8 cellular contexts compared by ENCODE assay signal in the genomic region with DNA sequence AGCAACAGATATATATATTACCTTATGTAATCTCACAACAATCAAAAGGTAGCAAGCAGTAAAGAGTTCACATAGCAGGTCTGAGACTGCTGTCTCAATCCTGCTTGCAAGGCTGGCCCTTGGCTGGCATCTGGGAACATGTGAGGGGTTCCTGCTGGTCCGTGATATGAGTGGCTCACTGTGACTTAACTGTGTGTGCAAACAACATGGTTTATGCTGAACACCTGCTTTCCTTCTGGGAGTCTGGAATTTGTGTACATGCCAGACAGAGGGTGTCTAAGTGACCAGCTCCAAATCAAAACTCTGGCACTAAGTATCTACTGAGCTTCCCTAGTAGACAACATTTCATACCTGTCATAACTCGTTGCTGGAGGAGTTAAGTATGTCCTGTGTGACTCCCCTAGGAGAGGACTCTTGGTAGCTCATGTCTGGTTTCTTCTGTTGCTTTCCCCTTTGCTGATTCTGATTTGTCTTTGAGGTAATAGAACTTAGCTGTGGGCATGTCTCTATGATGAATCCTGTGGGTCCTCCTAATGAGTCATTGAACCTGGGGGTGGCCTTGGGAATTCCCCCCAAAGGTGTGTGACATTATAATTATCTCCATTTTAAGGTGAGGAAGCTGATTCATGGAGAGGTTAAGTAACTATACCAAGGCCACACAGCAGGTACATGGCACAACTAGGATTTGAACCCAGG.
DNase-seq lines count a peak whose midpoint lies in the region; ATAC-seq and TF ChIP-seq lines count a peak whose summit lies in the region.
"Had no signal": no experiment of that assay in that cellular context is flagged by ENCODE, and none has a peak within 500 bp of the region (broad histone marks: within the 10 kb centered on the region; RNA-seq: fewer than 3 reads in every experiment).

No MANE protein-coding gene starts in this region.

- H2AK5ac ChIP-seq in mesenchymal stem cell (ENCODE audit: low read length, severe bottlenecking) = peak overlapping the region; percentile 34

- peaks cover 74 to 90% (median 87%) of the 10 kb centered on the region in 3 donors for H3K4me1 Mint-ChIP-seq in T-cell
- H3K4me1 Mint-ChIP-seq in stimulated activated naive B cell treated with anti-CD40 and anti-IgM and Interleukin-4, amounts not matched to agents 10 μg/mL and 1 μg/mL and 100 μg/mL, for 72 hours = peaks cover 63 to 99% of the 10 kb centered on the region in 2 donors
- H3K4me1 Mint-ChIP-seq in mesothelial cell of epicardium = peaks cover 13% of the 10 kb centered on the region

- peak overlapping the region in 1 of 2 donors; percentile 75 for H3K27ac Mint-ChIP-seq in T-cell
- no peak overlapping the region for H3K27ac Mint-ChIP-seq in stimulated activated naive B cell treated with anti-CD40 and anti-IgM and Interleukin-4, amounts not matched to agents 10 μg/mL and 1 μg/mL and 100 μg/mL, for 72 hours
- no peak overlapping the region for H3K27ac Mint-ChIP-seq in mesothelial cell of epicardium

- no peak overlapping the region for H3K9ac ChIP-seq in mesenchymal stem cell (ENCODE audit: low read length)

- CTCF ChIA-PET in T-cell (lab: Charles Lee) = no interaction called here

- no peak overlapping the region for H3K4me3 Mint-ChIP-seq in T-cell
- no peak overlapping the region for H3K4me3 Mint-ChIP-seq in stimulated activated naive B cell treated with anti-CD40 and anti-IgM and Interleukin-4, amounts not matched to agents 10 μg/mL and 1 μg/mL and 100 μg/mL, for 72 hours
- no peak overlapping the region for H3K4me3 Mint-ChIP-seq in mesothelial cell of epicardium

- H3K27me3 ChIP-seq in mesenchymal stem cell (ENCODE audit: control insufficient read depth in 1 of 2, insufficient read depth in 1 of 2, low read length in 2 of 2) = no peaks in the 10 kb centered on the region

- DNase-seq in T-cell (peak in 1 of 34 experiments; percentile 15), mesenchymal stem cell (peak; percentile 45), mesothelial cell of epicardium (ENCODE audit: low spot score in 2 of 2, unreplicated experiment in 2 of 2) (no peak), mucosa of gallbladder (ENCODE audit: low spot score) (no peak), NCI-H2029 treated with DMSO at 0.1 percent for 48 hours (lab: John Stamatoyannopoulos, UW) (no peak)
- DNase-seq in activated naive CD4-positive, alpha-beta T cell treated with anti-CD3 and anti-CD28 coated beads, Interleukin-2, amount 50 U/mL, for 16 hours = peak; percentile 75
- peak; percentile 39 for DNase-seq in stimulated activated naive B cell treated with anti-CD40 and anti-IgM and Interleukin-4, amounts not matched to agents 10 μg/mL and 1 μg/mL and 100 μg/mL, for 72 hours
- DNase-seq: NCI-H1092 had no signal

- H3K27me3 Mint-ChIP-seq in T-cell (no peaks in the 10 kb centered on the region), mesothelial cell of epicardium (ENCODE audit: low read depth) (peaks cover 2% of the 10 kb centered on the region)
- no peaks in the 10 kb centered on the region for H3K27me3 Mint-ChIP-seq in stimulated activated naive B cell treated with anti-CD40 and anti-IgM and Interleukin-4, amounts not matched to agents 10 μg/mL and 1 μg/mL and 100 μg/mL, for 72 hours

- TF ChIP-seq CTCF in mesothelial cell of epicardium (IDR thresholded peaks at IDR 0.05; ENCODE audit: unreplicated experiment) = no peak

- 56% methylated on average over 2 of the region's 2 CpGs for WGBS in mesenchymal stem cell

- no peaks in the 10 kb centered on the region for H3K9me3 ChIP-seq in mesenchymal stem cell (ENCODE audit: control insufficient read depth, low read length)

- no peak overlapping the region for H3K14ac ChIP-seq in mesenchymal stem cell (ENCODE audit: low read length in 2 of 2)

- no peak overlapping the region for H3K4me2 ChIP-seq in mesenchymal stem cell (ENCODE audit: low read length, poor library complexity, severe bottlenecking)

- H3K36me3 Mint-ChIP-seq in T-cell (peaks cover 68% of the 10 kb centered on the region), mesothelial cell of epicardium (no peaks in the 10 kb centered on the region)
- H3K36me3 Mint-ChIP-seq in stimulated activated naive B cell treated with anti-CD40 and anti-IgM and Interleukin-4, amounts not matched to agents 10 μg/mL and 1 μg/mL and 100 μg/mL, for 72 hours = peaks cover 38 to 50% of the 10 kb centered on the region in 2 donors

- no peak overlapping the region for H4K91ac ChIP-seq in mesenchymal stem cell (ENCODE audit: low read length)

- H2BK12ac ChIP-seq in mesenchymal stem cell (ENCODE audit: low read length in 2 of 2) = peak overlapping the region in 1 of 2 experiments; percentile 42

- H3K9me3 Mint-ChIP-seq in T-cell = peaks cover 6 to 14% (median 12%) of the 10 kb centered on the region in 3 donors
- H3K9me3 Mint-ChIP-seq in stimulated activated naive B cell treated with anti-CD40 and anti-IgM and Interleukin-4, amounts not matched to agents 10 μg/mL and 1 μg/mL and 100 μg/mL, for 72 hours = peaks cover 6 to 9% of the 10 kb centered on the region in 2 donors
- H3K9me3 Mint-ChIP-seq in mesothelial cell of epicardium = peaks cover 11% of the 10 kb centered on the region

- no peak overlapping the region for H2AFZ ChIP-seq in mesenchymal stem cell (ENCODE audit: low read depth, low read length)

- H2BK120ac ChIP-seq in mesenchymal stem cell (ENCODE audit: low read depth, low read length) = no peak overlapping the region

- no peak overlapping the region for H3K18ac ChIP-seq in mesenchymal stem cell (ENCODE audit: low read depth in 1 of 2, low read length in 2 of 2)

- no peak overlapping the region for H2BK5ac ChIP-seq in mesenchymal stem cell (ENCODE audit: low read depth, low read length, poor library complexity, severe bottlenecking)

- H3K4me1 ChIP-seq in mesenchymal stem cell (ENCODE audit: control insufficient read depth, insufficient read depth, low read depth, low read length) = peaks cover 10% of the 10 kb centered on the region

- peak in 3 of 4 experiments; percentile 38 to 53 (median 46) for ATAC-seq in T-cell (replicated peaks in 1 of 4)
- ATAC-seq in stimulated activated naive B cell treated with anti-CD40 and anti-IgM and Interleukin-4, amounts not matched to agents 10 μg/mL and 1 μg/mL and 100 μg/mL, for 72 hours (replicated peaks) = peak; percentile 76 to 79

- no peaks in the 10 kb centered on the region for H3K79me1 ChIP-seq in mesenchymal stem cell (replicated peaks; ENCODE audit: low read length, poor library complexity, severe bottlenecking)

- peak overlapping the region in 1 of 2 experiments; percentile 61 for H3K23ac ChIP-seq in mesenchymal stem cell (ENCODE audit: low read length in 2 of 2)

- H4K8ac ChIP-seq in mesenchymal stem cell (ENCODE audit: low read length) = no peak overlapping the region

- H2BK15ac ChIP-seq in mesenchymal stem cell (ENCODE audit: low read depth, poor library complexity, severe bottlenecking) = no peak overlapping the region

- no peak overlapping the region for H3K4ac ChIP-seq in mesenchymal stem cell (ENCODE audit: low read depth in 1 of 2, low read length in 2 of 2)

- no peak overlapping the region for H3K27ac ChIP-seq in mesenchymal stem cell (ENCODE audit: low read length, poor library complexity, severe bottlenecking)

- POLR2A ChIA-PET in T-cell (lab: Charles Lee) = interaction anchor here in 1 of 2 donors (0.7 kb wide), 1 partner anchor 132 kb away, joined by 4 read pairs; a partner anchor contains a TSS

- H3K4me3 ChIP-seq in mesenchymal stem cell (ENCODE audit: insufficient read depth in 1 of 2, low read depth in 1 of 2, low read length in 2 of 2) = no peak overlapping the region

- H3K36me3 ChIP-seq in mesenchymal stem cell (ENCODE audit: control insufficient read depth in 1 of 2, insufficient read depth in 2 of 2, low read depth in 1 of 2, low read length in 2 of 2) = no peaks in the 10 kb centered on the region

Comparison
In these comparisons a context has a peak if more than half of its experiments do, and no peak if none do; other contexts are left out.
1. DNase-seq: peak in activated naive CD4-positive, alpha-beta T cell treated with anti-CD3 and anti-CD28 coated beads, Interleukin-2, amount 50 U/mL, for 16 hours (single experiment), mesenchymal stem cell (single experiment) and stimulated activated naive B cell treated with anti-CD40 and anti-IgM and Interleukin-4, amounts not matched to agents 10 μg/mL and 1 μg/mL and 100 μg/mL, for 72 hours (single experiment); none in mesothelial cell of epicardium (0 of 2), mucosa of gallbladder (single experiment) and NCI-H2029 treated with DMSO at 0.1 percent for 48 hours (single experiment).